ENCODE assay signal across 19 cellular contexts in the genomic region with DNA sequence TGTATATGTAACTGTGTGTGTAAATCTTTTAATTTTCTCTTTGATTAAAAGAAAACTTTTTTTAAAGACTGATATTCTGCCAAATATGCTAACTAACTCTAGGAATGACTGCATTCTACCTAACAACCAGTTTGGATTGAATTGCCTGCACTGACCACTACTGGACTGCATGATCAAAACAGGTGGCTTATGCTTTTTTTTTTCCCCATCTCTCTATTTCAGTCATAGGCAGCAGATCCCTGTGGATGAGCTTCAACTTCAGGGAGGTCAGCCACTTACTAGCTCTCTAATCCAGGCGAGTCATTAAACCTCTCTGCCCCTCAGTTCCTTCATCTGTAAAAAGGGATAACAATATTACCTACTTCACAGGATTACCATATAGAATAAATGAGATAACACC.
DNase-seq lines count a peak whose midpoint lies in the region; ATAC-seq and TF ChIP-seq lines count a peak whose summit lies in the region.
"Had no signal": no experiment of that assay in that cellular context is flagged by ENCODE, and none has a peak within 500 bp of the region (broad histone marks: within the 10 kb centered on the region; RNA-seq: fewer than 3 reads in every experiment).

No MANE protein-coding gene starts in this region.

- H2BK12ac ChIP-seq in neuronal stem cell (ENCODE audit: low read length), result no peak overlapping the region

- TF ChIP-seq CTCF in left ventricle myocardium inferior (IDR thresholded peaks at IDR 0.05; ENCODE audit: borderline replicate concordance) (peak; percentile 12), VCaP (conservative IDR thresholded peaks at IDR 0.05) (peak; percentile 23; the same call in 1 of the 2 replicates), gastroesophageal sphincter (IDR thresholded peaks at IDR 0.05) (peak in 3 of 4 experiments; percentile 7 to 27 (median 27))

- H3K27me3 ChIP-seq in left ventricle myocardium inferior (ENCODE audit: low read depth) (peaks cover 14% of the 10 kb centered on the region), gastroesophageal sphincter (no peaks in the 10 kb centered on the region), neuronal stem cell (ENCODE audit: control insufficient read depth in 3 of 3, insufficient read depth in 3 of 3, low read depth in 1 of 3, low read length in 3 of 3) (peaks cover 0 to 24% (median 0%) of the 10 kb centered on the region in 3 experiments)
- H3K27me3 ChIP-seq: thyroid gland had no signal

- 85 to 86% methylated on average over 1 of the region's 1 CpG for WGBS in gastroesophageal sphincter (ENCODE audit: low coverage in 1 of 2), 2 donors
- no CpG with 5 or more reads among the region's 1 CpG for WGBS in neuronal stem cell (ENCODE audit: extremely low coverage in 2 of 2, insufficient read length in 2 of 2, insufficient replicate concordance in 1 of 2), 2 donors

- H3K9me3 ChIP-seq in left ventricle myocardium inferior (replicated peaks) (no peaks in the 10 kb centered on the region), gastroesophageal sphincter (no peaks in the 10 kb centered on the region), neuronal stem cell (replicated peaks in 1 of 2; ENCODE audit: control insufficient read depth in 2 of 2, insufficient read depth in 1 of 2, low read depth in 1 of 2, low read length in 2 of 2) (no peaks in the 10 kb centered on the region)
- H3K9me3 ChIP-seq: thyroid gland had no signal

- no peak overlapping the region for H2BK5ac ChIP-seq in neuronal stem cell (ENCODE audit: low read length)

- H3K18ac ChIP-seq in neuronal stem cell (ENCODE audit: low read length), result no peak overlapping the region

- no peak overlapping the region for H3K4ac ChIP-seq in neuronal stem cell (ENCODE audit: low read length)

- H2AK5ac ChIP-seq in neuronal stem cell (ENCODE audit: low read depth, low read length), result no peak overlapping the region

- H3K4me2 ChIP-seq in neuronal stem cell (ENCODE audit: insufficient read depth, low read length, poor library complexity, severe bottlenecking), result no peak overlapping the region

- no peak overlapping the region for H3K27ac ChIP-seq in left ventricle myocardium inferior (replicated peaks)
- no peak overlapping the region for H3K27ac ChIP-seq in VCaP
- no peak overlapping the region for H3K27ac ChIP-seq in gastroesophageal sphincter
- no peak overlapping the region for H3K27ac ChIP-seq in neuronal stem cell (replicated peaks; ENCODE audit: low read length)
- H3K27ac ChIP-seq: thyroid gland had no signal

- no peak overlapping the region for H2BK120ac ChIP-seq in neuronal stem cell (ENCODE audit: low read depth, low read length)

- H3K36me3 ChIP-seq in left ventricle myocardium inferior (no peaks in the 10 kb centered on the region), gastroesophageal sphincter (no peaks in the 10 kb centered on the region), neuronal stem cell (replicated peaks in 1 of 2; ENCODE audit: control insufficient read depth in 2 of 2, insufficient read depth in 2 of 2, low read length in 2 of 2) (no peaks in the 10 kb centered on the region)
- H3K36me3 ChIP-seq: thyroid gland had no signal

- intact Hi-C loops in left ventricle myocardium inferior (cut with micrococcal nuclease), result no loop called here
- intact Hi-C loops in cardiac septum (cut with DNase I), result no loop called here

- no peak for TF ChIP-seq POLR2A in gastroesophageal sphincter (IDR thresholded peaks at IDR 0.05)

- no peak overlapping the region for H4K8ac ChIP-seq in neuronal stem cell (ENCODE audit: low read depth, low read length)

- TF ChIP-seq EP300 in gastroesophageal sphincter (IDR thresholded peaks at IDR 0.05), result no peak

- no peak overlapping the region for H3K9ac ChIP-seq in neuronal stem cell (ENCODE audit: low read depth, low read length, poor library complexity)

- H3K4me1 ChIP-seq in left ventricle myocardium inferior (peaks cover 7% of the 10 kb centered on the region), gastroesophageal sphincter (no peaks in the 10 kb centered on the region), neuronal stem cell (ENCODE audit: control insufficient read depth in 2 of 2, insufficient read depth in 1 of 2, low read depth in 1 of 2, low read length in 2 of 2) (peaks cover 0 to 2% of the 10 kb centered on the region in 2 donors)
- H3K4me1 ChIP-seq: thyroid gland had no signal

- no peak overlapping the region for H2AFZ ChIP-seq in neuronal stem cell (ENCODE audit: low read length)

- no peak overlapping the region for H3K23ac ChIP-seq in neuronal stem cell (ENCODE audit: low read depth, low read length, poor library complexity)

- H2BK15ac ChIP-seq in neuronal stem cell (ENCODE audit: low read length), result no peak overlapping the region

- DNase-seq in left ventricle myocardium inferior (no peak), cardiac septum (ENCODE audit: low spot score) (no peak), NCI-H1930 (lab: John Stamatoyannopoulos, UW) (no peak), dedifferentiated amniotic fluid mesenchymal stem cell (ENCODE audit: extremely low spot score) (no peak), neuronal stem cell (ENCODE audit: low spot score) (no peak)
- DNase-seq: 8988T; activated CD4-positive, alpha-beta T cell treated with anti-CD3 and anti-CD28 coated beads, Interleukin-2, amount 50 U/mL, for 4 hours; activated T-cell treated with anti-CD3 and anti-CD28 coated beads, Interleukin-2, amount 50 U/mL, for 48 hours; CD8-positive, alpha-beta memory T cell; GDM1; KG1; NCI-H1417; NK-92 treated with Interleukin-12 subunit alpha and Interleukin-12 subunit beta, amount 100 ng/mL, for 24 hours; SIG-M5; stimulated activated CD4-positive, alpha-beta T cell treated with anti-CD3 and anti-CD28 coated beads, Interleukin-4, amount 100 ng/mL, for 24 hours; thyroid gland had no signal

- no peaks in the 10 kb centered on the region for H3K79me1 ChIP-seq in neuronal stem cell (ENCODE audit: low read depth, low read length)

- H3K14ac ChIP-seq in neuronal stem cell (ENCODE audit: low read length), result no peak overlapping the region

- H3K4me3 ChIP-seq in left ventricle myocardium inferior, result no peak overlapping the region
- no peak overlapping the region for H3K4me3 ChIP-seq in gastroesophageal sphincter
- H3K4me3 ChIP-seq in neuronal stem cell (ENCODE audit: low read length in 2 of 2), result no peak overlapping the region
- H3K4me3 ChIP-seq: thyroid gland had no signal

- H4K91ac ChIP-seq in neuronal stem cell (ENCODE audit: low read depth, low read length, poor library complexity), result no peak overlapping the region

- ATAC-seq in gastroesophageal sphincter (no peak), GM19351 (IDR thresholded peaks at IDR 0.05; ENCODE audit: unreplicated experiment) (no peak)
